ENCODE assay signal across 21 cellular contexts in genomic region chr17:81347437-81347836, GRCh38. TPM values are rescaled to one million over a fixed set of nuclear protein-coding genes. Genes with fewer than 3 reads are reported as not detected.
A peak's percentile ranks its signal among the peaks of the same experiment; 100 is the strongest.
DNase-seq lines count a peak whose midpoint lies in the region; ATAC-seq and TF ChIP-seq lines count a peak whose summit lies in the region.
"Had no signal": no experiment of that assay in that cellular context is flagged by ENCODE, and none has a peak within 500 bp of the region (broad histone marks: within the 10 kb centered on the region; RNA-seq: fewer than 3 reads in every experiment).

No MANE protein-coding gene starts in this region.

- H3K9me3 Mint-ChIP-seq in GM23338: no peaks in the 10 kb centered on the region; the same call in 2 of the 3 replicates
- H3K9me3 Mint-ChIP-seq in stimulated activated memory B cell treated with anti-CD40 and anti-IgM and Interleukin-4, amounts not matched to agents 10 μg/mL and 1 μg/mL and 100 μg/mL, for 72 hours: no peaks in the 10 kb centered on the region
- H3K9me3 Mint-ChIP-seq: activated T-cell treated with anti-CD3 and anti-CD28 coated beads, Interleukin-2, amount 50 U/mL, for 4 hours; stimulated activated naive CD8-positive, alpha-beta T cell treated with anti-CD3 and anti-CD28 coated beads, Interleukin-15, Interleukin-2, amounts not matched to agents 100 ng/mL and 50 ng/mL, for 24 hours had no signal

- no peaks in the 10 kb centered on the region for H3K9me2 ChIP-seq in GM23338 (ENCODE audit: insufficient read depth)
- H3K9me2 ChIP-seq in hepatocyte (replicated peaks; ENCODE audit: insufficient read depth): no peaks in the 10 kb centered on the region

- BruUV-seq in Panc1 (replicated peaks; lab: Mats Ljungman, UMichigan): no TSS peak

- no peak overlapping the region for H3K27ac ChIP-seq in GM23338 (ENCODE audit: low read depth)
- peak overlapping the region; percentile 89 for H3K27ac ChIP-seq in Panc1 (ENCODE audit: low read length)
- peak overlapping the region; percentile 98 for H3K27ac ChIP-seq in hepatocyte
- no peak overlapping the region for H3K27ac ChIP-seq in psoas muscle
- H3K27ac ChIP-seq: epithelial cell of prostate had no signal

- no peak overlapping the region for H3K4me3 Mint-ChIP-seq in GM23338
- H3K4me3 Mint-ChIP-seq in stimulated activated memory B cell treated with anti-CD40 and anti-IgM and Interleukin-4, amounts not matched to agents 10 μg/mL and 1 μg/mL and 100 μg/mL, for 72 hours: no peak overlapping the region
- H3K4me3 Mint-ChIP-seq: activated T-cell treated with anti-CD3 and anti-CD28 coated beads, Interleukin-2, amount 50 U/mL, for 4 hours; stimulated activated naive CD8-positive, alpha-beta T cell treated with anti-CD3 and anti-CD28 coated beads, Interleukin-15, Interleukin-2, amounts not matched to agents 100 ng/mL and 50 ng/mL, for 24 hours had no signal

- POLR2A ChIA-PET in Panc1 (lab: Charles Lee): no interaction called here

- no peak overlapping the region for H2AFZ ChIP-seq in GM23338
- no peak overlapping the region for H2AFZ ChIP-seq in hepatocyte

- no peak for TF ChIP-seq CTCF in GM23338 (conservative IDR thresholded peaks at IDR 0.05; ENCODE audit: low read depth in 2 of 2)
- TF ChIP-seq CTCF in Panc1 (IDR thresholded peaks at IDR 0.05): no peak
- TF ChIP-seq CTCF in hepatocyte (IDR thresholded peaks at IDR 0.05; ENCODE audit: poor library complexity): no peak
- TF ChIP-seq CTCF in psoas muscle (IDR thresholded peaks at IDR 0.05): no peak

- H3K27me3 ChIP-seq in GM23338 (ENCODE audit: insufficient read depth) (peaks cover 64% of the 10 kb centered on the region), Panc1 (ENCODE audit: control insufficient read depth, insufficient read depth, low read length) (no peaks in the 10 kb centered on the region), hepatocyte (no peaks in the 10 kb centered on the region), psoas muscle (ENCODE audit: insufficient read depth in 3 of 3, low read length in 2 of 3) (no peaks in the 10 kb centered on the region)
- H3K27me3 ChIP-seq: thyroid gland had no signal

- intact Hi-C loops in Panc1 (cut with micrococcal nuclease; ENCODE audit: unreplicated experiment) (no loop called here), psoas muscle (cut with DNase I) (loop anchor here (1.0 to 2.0 kb wide), 2 partner anchors 39 kb away; no protein-coding TSS in a partner anchor)

- peaks cover 65% of the 10 kb centered on the region for H3K27me3 Mint-ChIP-seq in GM23338 (ENCODE audit: insufficient read depth, low read depth, poor library complexity)
- H3K27me3 Mint-ChIP-seq in stimulated activated memory B cell treated with anti-CD40 and anti-IgM and Interleukin-4, amounts not matched to agents 10 μg/mL and 1 μg/mL and 100 μg/mL, for 72 hours: peaks cover 28% of the 10 kb centered on the region

- H3F3A ChIP-seq in GM23338 (replicated peaks; ENCODE audit: low read depth): peaks cover 22% of the 10 kb centered on the region

- H3K4me3 ChIP-seq in GM23338 (peak overlapping the region; percentile 75; the same call in 1 of the 2 replicates), Panc1 (ENCODE audit: low read depth in 2 of 2, low read length in 2 of 2) (peak overlapping the region in 1 of 2 experiments; percentile 80; a peak in 2 of 4 replicates), hepatocyte (no peak overlapping the region), psoas muscle (peak overlapping the region; percentile 79)

- H3K9me3 ChIP-seq in Panc1 (ENCODE audit: control insufficient read depth, insufficient read depth, low read depth, low read length) (no peaks in the 10 kb centered on the region), hepatocyte (ENCODE audit: low read depth) (no peaks in the 10 kb centered on the region), psoas muscle (no peaks in the 10 kb centered on the region)
- H3K9me3 ChIP-seq: thyroid gland had no signal

- H3K79me2 ChIP-seq in GM23338 (replicated peaks; ENCODE audit: insufficient read depth): peaks cover 5% of the 10 kb centered on the region
- H3K79me2 ChIP-seq in hepatocyte: peaks cover 50% of the 10 kb centered on the region

- ATAC-seq in GM23338 (no peak), Panc1 (no peak), psoas muscle (no peak), HG03159 (IDR thresholded peaks at IDR 0.05; ENCODE audit: unreplicated experiment) (no peak)
- no peak for ATAC-seq in stimulated activated memory B cell treated with anti-CD40 and anti-IgM and Interleukin-4, amounts not matched to agents 10 μg/mL and 1 μg/mL and 100 μg/mL, for 72 hours
- ATAC-seq: activated T-cell treated with anti-CD3 and anti-CD28 coated beads, Interleukin-2, amount 50 U/mL, for 4 hours had no signal

- H4K20me1 ChIP-seq in GM23338 (replicated peaks; ENCODE audit: insufficient read depth): peaks cover 5% of the 10 kb centered on the region; the same call in 1 of the 2 replicates
- H4K20me1 ChIP-seq in hepatocyte (ENCODE audit: insufficient read depth, poor library complexity, severe bottlenecking): no peaks in the 10 kb centered on the region

- CTCF ChIA-PET in Panc1 (lab: Charles Lee): no interaction called here

- H3K4me2 ChIP-seq in GM23338 (0 out of 2 replicates have a peak overlapping the region, but pooled peaks have one; percentile 93), hepatocyte (peak overlapping the region; percentile 97)

- in situ Hi-C loops in Panc1 (cut with HindIII; ENCODE audit: low pct_unique_long_range_greater_than_20kb, low sequenced_read_pairs): no loop called here

- no peaks in the 10 kb centered on the region for H3K36me3 Mint-ChIP-seq in GM23338 (ENCODE audit: low read depth)
- no peaks in the 10 kb centered on the region for H3K36me3 Mint-ChIP-seq in stimulated activated memory B cell treated with anti-CD40 and anti-IgM and Interleukin-4, amounts not matched to agents 10 μg/mL and 1 μg/mL and 100 μg/mL, for 72 hours

- H3K27ac Mint-ChIP-seq in GM23338: no peak overlapping the region
- no peak overlapping the region for H3K27ac Mint-ChIP-seq in stimulated activated memory B cell treated with anti-CD40 and anti-IgM and Interleukin-4, amounts not matched to agents 10 μg/mL and 1 μg/mL and 100 μg/mL, for 72 hours
- H3K27ac Mint-ChIP-seq: stimulated activated naive CD8-positive, alpha-beta T cell treated with anti-CD3 and anti-CD28 coated beads, Interleukin-15, Interleukin-2, amounts not matched to agents 100 ng/mL and 50 ng/mL, for 24 hours had no signal

- peaks cover 23% of the 10 kb centered on the region for H3K4me1 ChIP-seq in GM23338 (ENCODE audit: insufficient read depth)
- H3K4me1 ChIP-seq in Panc1 (ENCODE audit: control insufficient read depth, insufficient read depth, low read length): peaks cover 18% of the 10 kb centered on the region
- H3K4me1 ChIP-seq in hepatocyte (ENCODE audit: insufficient read depth): peaks cover 16% of the 10 kb centered on the region
- peaks cover 12% of the 10 kb centered on the region for H3K4me1 ChIP-seq in psoas muscle

- DNase-seq in GM23338 (ENCODE audit: low spot score) (no peak), Panc1 (ENCODE audit: low read depth, low spot score) (no peak), hepatocyte (ENCODE audit: low spot score) (peak; percentile 5), psoas muscle (no peak), Kasumi-1 (lab: John Stamatoyannopoulos, UW) (no peak)
- DNase-seq: activated CD8-positive, alpha-beta memory T cell treated with anti-CD3 and anti-CD28 coated beads for 24 hours; activated naive CD4-positive, alpha-beta T cell; activated T-cell treated with anti-CD3 and anti-CD28 coated beads, Interleukin-2, amount 50 U/mL, for 4 hours; amniotic stem cell; caudate nucleus; DMS79 treated with DMSO at 0.1 percent for 48 hours; hippocampal formation; NCI-H1694 treated with DMSO at 0.1 percent for 48 hours; NCI-H69; stimulated activated CD4-positive, alpha-beta T cell treated with anti-CD3 and anti-CD28 coated beads, Interleukin-4, amount 100 ng/mL, for 4 hours; SW 1271; thyroid gland had no signal

- peaks cover 19% of the 10 kb centered on the region for H3K4me1 Mint-ChIP-seq in GM23338
- H3K4me1 Mint-ChIP-seq in stimulated activated memory B cell treated with anti-CD40 and anti-IgM and Interleukin-4, amounts not matched to agents 10 μg/mL and 1 μg/mL and 100 μg/mL, for 72 hours: peaks cover 13% of the 10 kb centered on the region

- WGBS in hepatocyte (ENCODE audit: low lambda C conversion rate, missing lambda C conversion rate): 74% methylated on average over 4 of the region's 4 CpGs
- WGBS in psoas muscle, 3 donors: 75 to 86% (median 75%) methylated on average over 4 of the region's 4 CpGs

- no peaks in the 10 kb centered on the region for H3K36me3 ChIP-seq in GM23338 (ENCODE audit: insufficient read depth)
- peaks cover 15% of the 10 kb centered on the region; the same call in 1 of the 2 replicates for H3K36me3 ChIP-seq in Panc1 (ENCODE audit: control insufficient read depth, insufficient read depth, low read length)
- H3K36me3 ChIP-seq in hepatocyte (replicated peaks; ENCODE audit: insufficient read depth, low read depth): no peaks in the 10 kb centered on the region
- H3K36me3 ChIP-seq in psoas muscle (ENCODE audit: insufficient read depth in 1 of 2, low read depth in 1 of 2): no peaks in the 10 kb centered on the region
- H3K36me3 ChIP-seq: thyroid gland had no signal

RNA-seq across cellular contexts. Expression of gene BAHCC1, which starts 47.8 kb away (rescaled TPM):
- total RNA-seq in GM23338 (2014; rRNA removed; shearing (Covaris generic)): 1.1 and 1.8 TPM in 2 replicates
- polyA plus RNA-seq in GM23338 (2016; fragmentation: Nextera tagmentation; extraction: Ambion mirVana) (0.17 and 0.24 TPM in 2 replicates), hepatocyte (6.4 and 7.9 TPM in 2 replicates), psoas muscle (1 to 10 TPM; 2.8 to 6.6 (median 4.1) TPM)
- total RNA-seq in Panc1 (2021; ENCODE audit: unreplicated experiment) (77.4 TPM), hepatocyte (6.6 and 8.6 TPM in 2 replicates), psoas muscle (10 to 100 TPM in 1 of 4 donors, 1 to 10 TPM in 3; 6.0 to 10.7 (median 7.7) TPM)
- 129 TPM for polyA plus RNA-seq in Panc1 (2012; ENCODE audit: insufficient read length)

RNA-seq across cellular contexts. Expression of gene SLC38A10, which starts 52.3 kb away (rescaled TPM):
- 51.7 and 55.8 TPM in 2 replicates for total RNA-seq in GM23338 (2014; rRNA removed; shearing (Covaris generic))
- polyA plus RNA-seq in GM23338 (2016; fragmentation: Nextera tagmentation; extraction: Ambion mirVana) (17.1 and 18.3 TPM in 2 replicates), hepatocyte (123 and 124 TPM in 2 replicates), psoas muscle (10 to 100 TPM; 16.9 to 40.6 (median 33.0) TPM)
- total RNA-seq in Panc1 (2021; ENCODE audit: unreplicated experiment) (188 TPM), hepatocyte (71.3 and 91.4 TPM in 2 replicates), psoas muscle (10 to 100 TPM; 16.7 to 23.9 (median 18.6) TPM)
- 144 TPM for polyA plus RNA-seq in Panc1 (2012; ENCODE audit: insufficient read length)

Comparison
In these comparisons a context has a peak if more than half of its experiments do, and no peak if none do; other contexts are left out.
1. H3K27ac ChIP-seq: peak in Panc1 (single experiment) and hepatocyte (single experiment); none in GM23338 (single experiment) and psoas muscle (single experiment).